In the genomic region with DNA sequence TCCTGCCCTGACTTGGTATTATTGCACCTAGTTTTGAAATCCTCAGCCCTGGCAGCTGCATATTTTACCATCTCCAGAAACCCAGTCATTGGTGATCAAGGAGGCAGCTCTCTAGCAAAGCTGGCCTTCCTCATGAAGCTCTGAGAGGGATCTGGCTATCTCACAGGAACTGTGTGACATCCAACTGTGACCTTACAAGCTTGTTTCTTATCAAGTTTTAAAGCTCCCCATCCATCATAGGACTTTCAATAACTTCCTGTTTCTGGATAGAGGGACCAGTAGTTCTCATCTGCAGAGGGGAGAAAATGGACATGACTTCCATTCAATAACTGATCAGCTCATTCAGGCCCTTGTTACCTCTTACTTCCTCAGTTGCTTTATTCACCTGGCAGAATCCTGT, we compare ENCODE assay signal across 30 cellular contexts. TPM values are rescaled to one million over a fixed set of nuclear protein-coding genes. Genes with fewer than 3 reads are reported as not detected.
"Had no signal": no experiment of that assay in that cellular context is flagged by ENCODE, and none has a peak within 500 bp of the region (broad histone marks: within the 10 kb centered on the region; RNA-seq: fewer than 3 reads in every experiment).

No MANE protein-coding gene starts in this region.

- H3K36me3 ChIP-seq: ascending aorta, breast epithelium, cardiac muscle cell, colonic mucosa, gastrocnemius medialis, heart right ventricle had no signal

- H3K79me2 ChIP-seq: hepatocyte had no signal

- H3K4me2 ChIP-seq: hepatocyte had no signal

- H3K27me3 ChIP-seq: ascending aorta, cardiac muscle cell, colonic mucosa, gastrocnemius medialis, heart right ventricle, hepatocyte had no signal

- H3K4me3 ChIP-seq: ascending aorta, breast epithelium, cardiac muscle cell, colonic mucosa, gastrocnemius medialis, heart right ventricle, hepatocyte had no signal

- H3K27ac ChIP-seq: ascending aorta, breast epithelium, cardiac muscle cell, colonic mucosa, foreskin keratinocyte, gastrocnemius medialis, heart right ventricle, hepatocyte had no signal

- DNase-seq: activated CD4-positive, alpha-beta memory T cell treated with anti-CD3 and anti-CD28 coated beads, Interleukin-2, amount 10 ng/mL, durations not matched to agents 7 days and 5 days; activated CD4-positive, alpha-beta T cell treated with anti-CD3 and anti-CD28 coated beads for 4 hours; activated CD4-positive, alpha-beta T cell treated with anti-CD3 and anti-CD28 coated beads, Interleukin-2, amount 10 ng/mL, durations not matched to agents 7 days and 5 days; activated CD4-positive, alpha-beta T cell treated with anti-CD3 and anti-CD28 coated beads, Interleukin-2, amount 50 U/mL, for 4 hours; activated CD4-positive, CD25-positive, alpha-beta regulatory T cell; activated CD4-positive, CD25-positive, alpha-beta regulatory T cell treated with anti-CD3 and anti-CD28 coated beads, Interleukin-2, amount 50 U/mL, for 72 hours; activated CD8-positive, alpha-beta memory T cell treated with anti-CD3 and anti-CD28 coated beads, Interleukin-2, amount 50 U/mL, for 48 hours; activated gamma-delta T cell; activated naive CD4-positive, alpha-beta T cell; activated naive CD4-positive, alpha-beta T cell treated with anti-CD3 and anti-CD28 coated beads, Interleukin-2, amount 10 ng/mL, durations not matched to agents 7 days and 5 days; activated naive CD8-positive, alpha-beta T cell treated with anti-CD3 and anti-CD28 coated beads, Interleukin-2, amount 10 ng/mL, durations not matched to agents 7 days and 5 days; activated T-cell treated with anti-CD3 and anti-CD28 coated beads for 4 hours; activated T-cell treated with anti-CD3 and anti-CD28 coated beads, Interleukin-2, amount 50 U/mL, for 24 hours; activated T-cell treated with anti-CD3 and anti-CD28 coated beads, Interleukin-2, amount 50 U/mL, for 72 hours; central memory CD4-positive, alpha-beta T cell; cerebellar nuclear complex; colonic mucosa; effector memory CD4-positive, alpha-beta T cell; endodermal cell; gastrocnemius medialis; glutamatergic neuron; heart right ventricle; T-helper 1 cell; T-helper 17 cell; T1000 had no signal

- H3K4me1 ChIP-seq: ascending aorta, breast epithelium, colonic mucosa, foreskin keratinocyte, gastrocnemius medialis, heart right ventricle had no signal

RNA-seq across cellular contexts. Expression of a gene that starts 18.2 kb away (rescaled TPM):
- polyA plus RNA-seq: foreskin keratinocyte, hepatocyte had no signal
